Comparison of ENCODE assay signal across 17 cellular contexts in genomic region chr2:208192611-208193248, GRCh38. TPM values are rescaled to one million over a fixed set of nuclear protein-coding genes. Genes with fewer than 3 reads are reported as not detected.
"Had no signal": no experiment of that assay in that cellular context is flagged by ENCODE, and none has a peak within 500 bp of the region (broad histone marks: within the 10 kb centered on the region; RNA-seq: fewer than 3 reads in every experiment).

No MANE protein-coding gene starts in this region.

- H3K27me3 ChIP-seq: thyroid gland, vagina had no signal

- DNase-seq: activated CD4-positive, alpha-beta T cell treated with anti-CD3 and anti-CD28 coated beads, Interleukin-2, amount 50 U/mL, for 4 hours; activated effector memory CD4-positive, alpha-beta T cell treated with Interleukin-2 at 50 U/mL for 16 hours; activated T-cell treated with anti-CD3 and anti-CD28 coated beads, Interleukin-2, amount 50 U/mL, for 24 hours; dermis blood vessel endothelial cell; foreskin melanocyte; head of caudate nucleus; natural killer cell; stimulated activated CD4-positive, alpha-beta T cell treated with anti-CD3 and anti-CD28 coated beads, Interleukin-4, amount 100 ng/mL, for 24 hours; thyroid gland had no signal

- H3K4me3 ChIP-seq: esophagus muscularis mucosa, thyroid gland, vagina had no signal

- H3K36me3 ChIP-seq: esophagus muscularis mucosa, thyroid gland, vagina had no signal

- H3K27ac ChIP-seq: esophagus muscularis mucosa, thyroid gland, vagina had no signal

- H3K4me1 ChIP-seq: esophagus muscularis mucosa, thyroid gland, vagina had no signal

- ATAC-seq: activated CD4-positive, CD25-positive, alpha-beta regulatory T cell treated with anti-CD3 and anti-CD28 coated beads, Interleukin-2, amount 50 U/mL, for 24 hours; activated naive CD4-positive, alpha-beta T cell treated with anti-CD3 and anti-CD28 coated beads, Interleukin-2, amount 50 U/mL, for 72 hours; natural killer cell had no signal

- H3K9me3 ChIP-seq: esophagus muscularis mucosa, thyroid gland, vagina had no signal

RNA-seq across cellular contexts. Expression of gene C2orf80, which starts 2.9 kb away (rescaled TPM):
- total RNA-seq: activated naive CD4-positive, alpha-beta T cell treated with anti-CD3 and anti-CD28 coated beads, Interleukin-2, amount 50 U/mL, for 72 hours; dermis blood vessel endothelial cell; esophagus muscularis mucosa; mucosa of gallbladder; natural killer cell; osteoblast; T-helper 2 cell treated with Interferon-gamma antibody and Interleukin-4, amounts not matched to agents 100 ng/mL and 5 ng/mL, for 36 hours; thyroid gland; vagina had no signal

RNA-seq across cellular contexts. Expression of gene CRYGA, which starts 29.3 kb away (rescaled TPM):
- total RNA-seq: activated naive CD4-positive, alpha-beta T cell treated with anti-CD3 and anti-CD28 coated beads, Interleukin-2, amount 50 U/mL, for 72 hours; cerebellum; dermis blood vessel endothelial cell; esophagus muscularis mucosa; mucosa of gallbladder; natural killer cell; osteoblast; T-helper 2 cell treated with Interferon-gamma antibody and Interleukin-4, amounts not matched to agents 100 ng/mL and 5 ng/mL, for 36 hours; thyroid gland; vagina had no signal

RNA-seq across cellular contexts. Expression of gene CRYGB, which starts 46.8 kb away (rescaled TPM):
- total RNA-seq: activated naive CD4-positive, alpha-beta T cell treated with anti-CD3 and anti-CD28 coated beads, Interleukin-2, amount 50 U/mL, for 72 hours; cerebellum; dermis blood vessel endothelial cell; esophagus muscularis mucosa; mucosa of gallbladder; natural killer cell; osteoblast; T-helper 2 cell treated with Interferon-gamma antibody and Interleukin-4, amounts not matched to agents 100 ng/mL and 5 ng/mL, for 36 hours; thyroid gland; vagina had no signal
